In genomic region chr14:29857545-29857944, GRCh38 we compare ENCODE assay signal across 14 cellular contexts.
A peak's percentile ranks its signal among the peaks of the same experiment; 100 is the strongest.
DNase-seq lines count a peak whose midpoint lies in the region; ATAC-seq and TF ChIP-seq lines count a peak whose summit lies in the region.
"Had no signal": no experiment of that assay in that cellular context is flagged by ENCODE, and none has a peak within 500 bp of the region (broad histone marks: within the 10 kb centered on the region; RNA-seq: fewer than 3 reads in every experiment).

No MANE protein-coding gene starts in this region.

- no peaks in the 10 kb centered on the region for H3K4me1 Mint-ChIP-seq in activated T-cell treated with anti-CD3 and anti-CD28 coated beads, Interleukin-2, amount 50 U/mL, for 72 hours (ENCODE audit: low read depth)
- H3K4me1 Mint-ChIP-seq in endodermal cell (peaks cover 3% of the 10 kb centered on the region), type B pancreatic cell (ENCODE audit: unreplicated experiment) (no peaks in the 10 kb centered on the region)
- H3K4me1 Mint-ChIP-seq: T-helper 17 cell had no signal

- H3K27me3 ChIP-seq in endodermal cell (ENCODE audit: control insufficient read depth, insufficient read depth, low read length, poor library complexity, severe bottlenecking) = no peaks in the 10 kb centered on the region
- H3K27me3 ChIP-seq: heart left ventricle, upper lobe of left lung had no signal

- H3K9me3 ChIP-seq in endodermal cell (ENCODE audit: control insufficient read depth, low read length) = peaks cover 17% of the 10 kb centered on the region
- H3K9me3 ChIP-seq: lower lobe of right lung had no signal

- peaks cover 8 to 14% of the 10 kb centered on the region in 2 donors for H3K9me3 Mint-ChIP-seq in activated T-cell treated with anti-CD3 and anti-CD28 coated beads, Interleukin-2, amount 50 U/mL, for 72 hours
- H3K9me3 Mint-ChIP-seq in endodermal cell = peaks cover 34% of the 10 kb centered on the region
- peaks cover 20% of the 10 kb centered on the region for H3K9me3 Mint-ChIP-seq in type B pancreatic cell

- peaks cover 7% of the 10 kb centered on the region for H3K4me1 ChIP-seq in endodermal cell (ENCODE audit: control insufficient read depth, insufficient read depth, low read length)
- H3K4me1 ChIP-seq: lower lobe of right lung had no signal

- no peaks in the 10 kb centered on the region for H3K27me3 Mint-ChIP-seq in activated T-cell treated with anti-CD3 and anti-CD28 coated beads, Interleukin-2, amount 50 U/mL, for 72 hours (ENCODE audit: low read depth)
- H3K27me3 Mint-ChIP-seq in endodermal cell (ENCODE audit: insufficient read depth) (no peaks in the 10 kb centered on the region), type B pancreatic cell (no peaks in the 10 kb centered on the region)
- H3K27me3 Mint-ChIP-seq: T-helper 17 cell had no signal

- no peak overlapping the region for H3K9ac ChIP-seq in endodermal cell (ENCODE audit: extremely low read depth, low read length, poor library complexity, severe bottlenecking)

- DNase-seq in NCI-H2196 treated with DMSO at 0.1 percent for 48 hours (lab: John Stamatoyannopoulos, UW; ENCODE audit: unreplicated experiment) (no peak), endodermal cell (no peak), type B pancreatic cell (ENCODE audit: extremely low spot score, unreplicated experiment) (no peak)
- DNase-seq in activated T-cell treated with anti-CD3 and anti-CD28 coated beads, Interleukin-2, amount 50 U/mL, for 72 hours = no peak
- DNase-seq: activated CD8-positive, alpha-beta T cell treated with anti-CD3 and anti-CD28 coated beads, Interleukin-2, amount 10 ng/mL, durations not matched to agents 7 days and 5 days; heart left ventricle; lower lobe of right lung; NCI-H1048; T-helper 17 cell; upper lobe of left lung had no signal

- 94% methylated on average over 3 of the region's 3 CpGs; no CpG with 5 or more reads in 1 of the 2 experiments for WGBS in endodermal cell (ENCODE audit: insufficient coverage in 1 of 2, insufficient read length in 1 of 2), 2 experiments

- no peak overlapping the region for H3K4me3 Mint-ChIP-seq in activated T-cell treated with anti-CD3 and anti-CD28 coated beads, Interleukin-2, amount 50 U/mL, for 72 hours
- H3K4me3 Mint-ChIP-seq in endodermal cell (no peak overlapping the region), type B pancreatic cell (no peak overlapping the region)
- H3K4me3 Mint-ChIP-seq: activated CD8-positive, alpha-beta T cell treated with anti-CD3 and anti-CD28 coated beads, Interleukin-2, amount 10 ng/mL, durations not matched to agents 7 days and 5 days; T-helper 17 cell had no signal

- H3K36me3 ChIP-seq in endodermal cell (ENCODE audit: control insufficient read depth, insufficient read depth, low read length) = no peaks in the 10 kb centered on the region
- H3K36me3 ChIP-seq: heart left ventricle, lower lobe of right lung, upper lobe of left lung had no signal

- TF ChIP-seq CTCF in endodermal cell (conservative IDR thresholded peaks at IDR 0.05) = no peak
- no peak for TF ChIP-seq CTCF in type B pancreatic cell (conservative IDR thresholded peaks at IDR 0.05)

- ATAC-seq in GM18499 (IDR thresholded peaks at IDR 0.05; ENCODE audit: insufficient read depth, unreplicated experiment) (peak; percentile 69), GM19452 (IDR thresholded peaks at IDR 0.05; ENCODE audit: unreplicated experiment) (peak; percentile 72), HG02884 (IDR thresholded peaks at IDR 0.05; ENCODE audit: unreplicated experiment) (peak; percentile 70), HG03558 (IDR thresholded peaks at IDR 0.05; ENCODE audit: extremely low read depth, unreplicated experiment) (peak; percentile 56)
- ATAC-seq in activated T-cell treated with anti-CD3 and anti-CD28 coated beads, Interleukin-2, amount 50 U/mL, for 72 hours (replicated peaks in 1 of 2) = no peak
- ATAC-seq: activated CD8-positive, alpha-beta T cell treated with anti-CD3 and anti-CD28 coated beads, Interleukin-2, amount 10 ng/mL, durations not matched to agents 7 days and 5 days; heart left ventricle; lower lobe of right lung had no signal

- no peak overlapping the region for H3K27ac Mint-ChIP-seq in activated T-cell treated with anti-CD3 and anti-CD28 coated beads, Interleukin-2, amount 50 U/mL, for 72 hours
- H3K27ac Mint-ChIP-seq in endodermal cell (no peak overlapping the region), type B pancreatic cell (no peak overlapping the region)
- H3K27ac Mint-ChIP-seq: activated CD8-positive, alpha-beta T cell treated with anti-CD3 and anti-CD28 coated beads, Interleukin-2, amount 10 ng/mL, durations not matched to agents 7 days and 5 days; T-helper 17 cell had no signal

- no peak overlapping the region for H3K27ac ChIP-seq in endodermal cell (ENCODE audit: low read depth, low read length)
- H3K27ac ChIP-seq: heart left ventricle, lower lobe of right lung, upper lobe of left lung had no signal

- H3K4me3 ChIP-seq in endodermal cell (ENCODE audit: low read length) = no peak overlapping the region
- H3K4me3 ChIP-seq: heart left ventricle, lower lobe of right lung, upper lobe of left lung had no signal

- H3K36me3 Mint-ChIP-seq in activated T-cell treated with anti-CD3 and anti-CD28 coated beads, Interleukin-2, amount 50 U/mL, for 72 hours (ENCODE audit: insufficient read depth in 2 of 2) = peaks cover 0 to 1% of the 10 kb centered on the region in 2 donors
- H3K36me3 Mint-ChIP-seq in endodermal cell (ENCODE audit: low read depth) = peaks cover 15% of the 10 kb centered on the region
- H3K36me3 Mint-ChIP-seq in type B pancreatic cell = peaks cover 14% of the 10 kb centered on the region

Comparison
In these comparisons a context has a peak if more than half of its experiments do, and no peak if none do; other contexts are left out.
1. ATAC-seq: peak in GM18499 (single experiment), GM19452 (single experiment), HG02884 (single experiment) and HG03558 (single experiment); none in activated T-cell treated with anti-CD3 and anti-CD28 coated beads, Interleukin-2, amount 50 U/mL, for 72 hours (0 of 2).